ENCODE assay signal across 8 cellular contexts in genomic region chr12:15546102-15546701, GRCh38.
A peak's percentile ranks its signal among the peaks of the same experiment; 100 is the strongest.
DNase-seq lines count a peak whose midpoint lies in the region; ATAC-seq, FAIRE-seq and TF ChIP-seq lines count a peak whose summit lies in the region.

No MANE protein-coding gene starts in this region.

- POLR2A ChIA-PET in CD4-positive, alpha-beta memory T cell (lab: Charles Lee; ENCODE audit: partially characterized antibody) = interaction anchor here (0.9 to 6.7 kb wide), 16 partner anchors 9 to 776 kb away, joined by 3 to 85 read pairs (median 6); partner anchors contain the start of genes C12orf60, DERA and WBP11

- CTCF ChIA-PET in CD4-positive, alpha-beta memory T cell (lab: Charles Lee; ENCODE audit: partially characterized antibody) = interaction anchor here (1.0 to 9.0 kb wide), 9 partner anchors 13 to 224 kb away, joined by 3 to 104 read pairs (median 6); no protein-coding TSS in a partner anchor

- peaks cover 0 to 2% (median 0%) of the 10 kb centered on the region in 8 donors for H3K9me3 Mint-ChIP-seq in CD4-positive, alpha-beta memory T cell
- peaks cover 6 to 26% of the 10 kb centered on the region in 2 donors for H3K9me3 Mint-ChIP-seq in activated naive CD4-positive, alpha-beta T cell treated with anti-CD3 and anti-CD28 coated beads, Interleukin-2, amount 50 U/mL, for 72 hours

- H3K27me3 Mint-ChIP-seq in CD4-positive, alpha-beta memory T cell = no peaks in the 10 kb centered on the region

- H3K36me3 ChIP-seq in CD4-positive, alpha-beta memory T cell (ENCODE audit: insufficient read depth, low read length) = no peaks in the 10 kb centered on the region
- no peaks in the 10 kb centered on the region for H3K36me3 ChIP-seq in breast epithelium

- DNase-seq in CD4-positive, alpha-beta memory T cell = peak; percentile 65 to 74 (median 68)
- no peak for DNase-seq in activated naive CD4-positive, alpha-beta T cell treated with anti-CD3 and anti-CD28 coated beads, Interleukin-2, amount 50 U/mL, for 72 hours (ENCODE audit: low spot score in 2 of 2)
- no peak for DNase-seq in cerebellar cortex (ENCODE audit: low spot score)
- no peak for DNase-seq in kidney tubule cell (ENCODE audit: low spot score)
- DNase-seq in HTR-8/SVneo (ENCODE audit: insufficient read length, low spot score) = no peak
- DNase-seq in breast epithelium (ENCODE audit: low spot score in 2 of 2) = no peak

- H3K27ac Mint-ChIP-seq in CD4-positive, alpha-beta memory T cell = peak overlapping the region; percentile 85 to 98 (median 88)
- H3K27ac Mint-ChIP-seq in activated naive CD4-positive, alpha-beta T cell treated with anti-CD3 and anti-CD28 coated beads, Interleukin-2, amount 50 U/mL, for 72 hours = peak overlapping the region; percentile 67 to 74

- intact Hi-C loops in CD4-positive, alpha-beta memory T cell (cut with micrococcal nuclease) = loop anchor here (1.0 to 10.0 kb wide), 5 partner anchors 14 to 1161 kb away; a partner anchor contains a TSS
- intact Hi-C loops in breast epithelium (cut with DNase I; ENCODE audit: low total_unique reads) = no loop called here

- ATAC-seq in GM19452 (IDR thresholded peaks at IDR 0.05; ENCODE audit: unreplicated experiment) (peak; percentile 77), HG03460 (IDR thresholded peaks at IDR 0.05; ENCODE audit: unreplicated experiment) (peak; percentile 81)
- peak; percentile 77 to 89 for ATAC-seq in activated naive CD4-positive, alpha-beta T cell treated with anti-CD3 and anti-CD28 coated beads, Interleukin-2, amount 50 U/mL, for 72 hours

- peaks cover 50% of the 10 kb centered on the region for H3K4me1 ChIP-seq in CD4-positive, alpha-beta memory T cell (ENCODE audit: insufficient read depth, low read length)
- no peaks in the 10 kb centered on the region for H3K4me1 ChIP-seq in breast epithelium

- TF ChIP-seq POLR2A in breast epithelium (IDR thresholded peaks at IDR 0.05) = no peak

- H3K4me3 Mint-ChIP-seq in CD4-positive, alpha-beta memory T cell = peak overlapping the region; percentile 22 to 80 (median 59)

- FAIRE-seq in HTR-8/SVneo (lab: Jason Lieb, UNC) = no peak

- peak overlapping the region; percentile 30 for H3K27ac ChIP-seq in CD4-positive, alpha-beta memory T cell (ENCODE audit: low read depth, low read length)
- no peak overlapping the region for H3K27ac ChIP-seq in breast epithelium

- H3K9me3 ChIP-seq in CD4-positive, alpha-beta memory T cell (ENCODE audit: control insufficient read depth in 1 of 2, low read length in 2 of 2) = no peaks in the 10 kb centered on the region
- no peaks in the 10 kb centered on the region for H3K9me3 ChIP-seq in breast epithelium

- peaks cover 35 to 62% (median 42%) of the 10 kb centered on the region in 4 donors for H3K4me1 Mint-ChIP-seq in CD4-positive, alpha-beta memory T cell

- peaks cover 2 to 8% of the 10 kb centered on the region in 2 donors for H3K36me3 Mint-ChIP-seq in CD4-positive, alpha-beta memory T cell
- peaks cover 20 to 55% of the 10 kb centered on the region in 2 donors for H3K36me3 Mint-ChIP-seq in activated naive CD4-positive, alpha-beta T cell treated with anti-CD3 and anti-CD28 coated beads, Interleukin-2, amount 50 U/mL, for 72 hours

- TF ChIP-seq CTCF in breast epithelium (IDR thresholded peaks at IDR 0.05) = no peak

- H3K27me3 ChIP-seq in CD4-positive, alpha-beta memory T cell (ENCODE audit: insufficient read depth, low read length) = no peaks in the 10 kb centered on the region
- no peaks in the 10 kb centered on the region for H3K27me3 ChIP-seq in breast epithelium

- no peak overlapping the region for H3K4me3 ChIP-seq in CD4-positive, alpha-beta memory T cell (ENCODE audit: low read length in 2 of 2)
- H3K4me3 ChIP-seq in breast epithelium = peak overlapping the region in 1 of 3 donors; percentile 12

Comparison
In these comparisons a context has a peak if more than half of its experiments do, and no peak if none do; other contexts are left out.
1. DNase-seq: peak in CD4-positive, alpha-beta memory T cell (5 of 5); none in activated naive CD4-positive, alpha-beta T cell treated with anti-CD3 and anti-CD28 coated beads, Interleukin-2, amount 50 U/mL, for 72 hours (0 of 2), cerebellar cortex (single experiment), kidney tubule cell (single experiment), HTR-8/SVneo (single experiment) and breast epithelium (0 of 2).
2. Peak in every context shown above with its lines, with median percentiles within 50 percentile points of each other: ATAC-seq.